ENCODE assay signal across 1 cellular context in the genomic region with DNA sequence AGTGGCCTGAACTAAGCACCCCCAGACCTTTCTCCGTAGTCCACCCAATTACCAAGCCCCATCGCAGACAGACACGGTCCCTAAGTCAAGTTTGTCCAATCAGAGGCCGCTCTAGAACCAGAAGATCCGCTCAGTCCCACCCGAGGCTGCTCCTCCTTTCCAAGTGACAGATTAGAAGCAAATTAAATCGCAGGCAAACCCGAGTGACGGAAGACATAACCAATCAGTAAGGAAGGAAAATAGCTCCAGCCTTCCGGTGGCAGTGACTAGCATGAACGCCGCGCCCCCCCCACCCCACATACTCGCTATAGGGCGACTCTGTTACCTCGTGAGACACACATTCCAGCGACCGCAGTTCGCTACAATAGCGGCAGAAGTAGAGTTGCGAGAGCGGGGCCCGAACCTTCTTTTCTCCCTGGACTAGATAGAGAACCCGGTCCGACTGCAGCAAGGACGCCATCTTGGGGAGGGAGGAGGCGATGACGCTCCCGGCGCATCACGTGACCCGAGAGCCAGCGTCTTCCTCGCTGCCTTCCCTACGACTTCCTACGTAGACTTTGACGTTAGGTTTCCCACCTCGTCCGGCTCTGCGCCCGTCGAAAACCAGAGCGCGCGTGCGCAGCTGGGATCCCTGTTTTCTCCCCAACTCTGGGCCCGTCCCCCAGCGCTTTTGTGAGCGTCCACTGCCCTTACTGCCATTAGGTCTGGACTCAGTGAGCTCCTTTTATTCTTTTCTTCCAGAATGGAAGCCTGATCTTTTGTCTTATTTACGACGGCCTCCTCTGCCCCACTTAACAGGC.
TF ChIP-seq lines count a peak whose summit lies in the region.

Gene DCTN4, minus strand, starts transcription at position 484 of the 800 bp plus-strand sequence. Its CDS starts 24 bp downstream, at position 460.

TF ChIP-seq in HepG2, 621 proteins besides CTCF, POLR2A, EP300 and RAD21 (continued from another document):
- TF ChIP-seq ZNF687 (CRISPR knock-in tag; IDR thresholded peaks at IDR 0.05): peak; percentile 97
- peak; percentile 51; the same call in 1 of the 3 replicates for TF ChIP-seq MXI1 (IDR thresholded peaks at IDR 0.05; ENCODE audit: borderline replicate concordance, low read depth, low read length)
- TF ChIP-seq, protein P1, sequence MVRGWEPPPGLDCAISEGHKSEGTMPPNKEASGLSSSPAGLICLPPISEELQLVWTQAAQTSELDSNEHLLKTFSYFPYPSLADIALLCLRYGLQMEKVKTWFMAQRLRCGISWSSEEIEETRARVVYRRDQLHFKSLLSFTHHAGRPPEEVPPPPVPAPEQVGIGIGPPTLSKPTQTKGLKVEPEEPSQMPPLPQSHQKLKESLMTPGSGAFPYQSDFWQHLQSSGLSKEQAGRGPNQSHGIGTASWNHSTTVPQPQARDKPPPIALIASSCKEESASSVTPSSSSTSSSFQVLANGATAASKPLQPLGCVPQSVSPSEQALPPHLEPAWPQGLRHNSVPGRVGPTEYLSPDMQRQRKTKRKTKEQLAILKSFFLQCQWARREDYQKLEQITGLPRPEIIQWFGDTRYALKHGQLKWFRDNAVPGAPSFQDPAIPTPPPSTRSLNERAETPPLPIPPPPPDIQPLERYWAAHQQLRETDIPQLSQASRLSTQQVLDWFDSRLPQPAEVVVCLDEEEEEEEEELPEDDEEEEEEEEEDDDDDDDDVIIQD (CRISPR knock-in tag; IDR thresholded peaks at IDR 0.05; ENCODE audit: low read depth): no peak; the same call in 1 of the 2 replicates
- TF ChIP-seq ELF4 (CRISPR knock-in tag; IDR thresholded peaks at IDR 0.05; ENCODE audit: borderline replicate concordance): peak; percentile 87
- TF ChIP-seq ZZZ3 (CRISPR knock-in tag; IDR thresholded peaks at IDR 0.05; ENCODE audit: borderline replicate concordance): no peak
